In genomic region chr1:151837841-151838490, GRCh38 we compare ENCODE assay signal across 8 cellular contexts. TPM values are rescaled to one million over a fixed set of nuclear protein-coding genes. Genes with fewer than 3 reads are reported as not detected.
DNase-seq lines count a peak whose midpoint lies in the region; ATAC-seq and TF ChIP-seq lines count a peak whose summit lies in the region.

No MANE protein-coding gene starts in this region.

- no peak for TF ChIP-seq CTCF in epithelial cell of proximal tubule (conservative IDR thresholded peaks at IDR 0.05; ENCODE audit: low read depth, low read length)
- no peak for TF ChIP-seq CTCF in nephron progenitor cell (IDR thresholded peaks at IDR 0.05)

- H3K36me3 ChIP-seq in SK-N-MC (ENCODE audit: insufficient read depth, low read length) = no peaks in the 10 kb centered on the region

- H3K4me1 Mint-ChIP-seq in nephron progenitor cell = peaks cover 30% of the 10 kb centered on the region

- no peak for ATAC-seq in HG03521 (IDR thresholded peaks at IDR 0.05; ENCODE audit: unreplicated experiment)

- H3K4me3 Mint-ChIP-seq in nephron progenitor cell = peak overlapping the region; percentile 78

- 0 out of 2 replicates have a peak overlapping the region, but pooled peaks have one; percentile 38 for H3K4me3 ChIP-seq in SK-N-MC
- peak overlapping the region; percentile 48 for H3K4me3 ChIP-seq in epithelial cell of proximal tubule (ENCODE audit: low read depth, low read length)

- H3K9me3 ChIP-seq in SK-N-MC (ENCODE audit: low read depth, low read length) = no peaks in the 10 kb centered on the region

- no peak overlapping the region for H3K27ac Mint-ChIP-seq in nephron progenitor cell

- H3K36me3 Mint-ChIP-seq in nephron progenitor cell (ENCODE audit: low read depth) = no peaks in the 10 kb centered on the region

- H3K9ac ChIP-seq in SK-N-MC (ENCODE audit: insufficient read length) = no peak overlapping the region

- no peak overlapping the region for H3K27ac ChIP-seq in SK-N-MC

- H3K27me3 Mint-ChIP-seq in nephron progenitor cell (ENCODE audit: low read depth, poor library complexity) = peaks cover 80% of the 10 kb centered on the region

- no peaks in the 10 kb centered on the region for H3K9me3 Mint-ChIP-seq in nephron progenitor cell

- DNase-seq in D341Med (ENCODE audit: low spot score) (peak; percentile 78), SK-N-MC (ENCODE audit: low read depth, low spot score) (no peak), epithelial cell of proximal tubule (ENCODE audit: low read depth) (no peak), nephron progenitor cell (peak; percentile 50), Ammon's horn (ENCODE audit: low spot score) (no peak), hippocampal formation (lab: John Stamatoyannopoulos, UW) (no peak)
- no peak for DNase-seq in central memory CD4-positive, alpha-beta T cell

RNA-seq across cellular contexts. Expression of gene C2CD4D, which starts 1.7 kb away (rescaled TPM):
- total RNA-seq in epithelial cell of proximal tubule = 0.94 and 1.0 TPM in 2 replicates

RNA-seq across cellular contexts. Expression of gene RORC, which starts 6.4 kb away (rescaled TPM):
- total RNA-seq in epithelial cell of proximal tubule = not detected in 2 replicates

RNA-seq across cellular contexts. Expression of gene THEM5, which starts 15.5 kb away (rescaled TPM):
- not detected in 2 replicates for total RNA-seq in epithelial cell of proximal tubule

RNA-seq across cellular contexts. Expression of gene LINGO4, which starts 32.7 kb away (rescaled TPM):
- not detected in 2 replicates for total RNA-seq in epithelial cell of proximal tubule

RNA-seq across cellular contexts. Expression of gene TDRKH, which starts 47.7 kb away (rescaled TPM):
- 7.4 and 9.5 TPM in 2 replicates for total RNA-seq in epithelial cell of proximal tubule

Comparison
In these comparisons a context has a peak if more than half of its experiments do, and no peak if none do; other contexts are left out.
1. DNase-seq: peak in D341Med (single experiment) and nephron progenitor cell (single experiment); none in SK-N-MC (single experiment), epithelial cell of proximal tubule (single experiment), Ammon's horn (single experiment), central memory CD4-positive, alpha-beta T cell (single experiment) and hippocampal formation (0 of 2).